In genomic region chr11:75632962-75633361, GRCh38 we compare ENCODE assay signal across 28 cellular contexts. TPM values are rescaled to one million over a fixed set of nuclear protein-coding genes. Genes with fewer than 3 reads are reported as not detected.
"Had no signal": no experiment of that assay in that cellular context is flagged by ENCODE, and none has a peak within 500 bp of the region (broad histone marks: within the 10 kb centered on the region; RNA-seq: fewer than 3 reads in every experiment).

No MANE protein-coding gene starts in this region.

- H3K27me3 ChIP-seq: esophagus muscularis mucosa, foreskin keratinocyte, gastroesophageal sphincter, heart right ventricle, right atrium auricular region, stomach, testis, tibial artery, upper lobe of left lung had no signal

- H3K9me3 Mint-ChIP-seq: immature natural killer cell; memory B cell; mesothelial cell of epicardium; naive B cell; natural killer cell treated with Interleukin-12 subunit alpha and Interleukin-12 subunit beta and Interleukin-15 and Interleukin-18, amount 100 ng/mL, for 72 hours; stimulated activated effector memory CD8-positive, alpha-beta T cell treated with anti-CD3 and anti-CD28 coated beads, Interleukin-12 subunit alpha, Interleukin-12 subunit beta, amount 100 ng/mL, for 72 hours had no signal

- H3K4me3 Mint-ChIP-seq: immature natural killer cell; memory B cell; mesothelial cell of epicardium; naive B cell; natural killer cell treated with Interleukin-12 subunit alpha and Interleukin-12 subunit beta and Interleukin-15 and Interleukin-18, amount 100 ng/mL, for 72 hours; stimulated activated effector memory CD8-positive, alpha-beta T cell treated with anti-CD3 and anti-CD28 coated beads, Interleukin-12 subunit alpha, Interleukin-12 subunit beta, amount 100 ng/mL, for 72 hours had no signal

- H3K4me1 Mint-ChIP-seq: immature natural killer cell; memory B cell; naive B cell; stimulated activated effector memory CD8-positive, alpha-beta T cell treated with anti-CD3 and anti-CD28 coated beads, Interleukin-12 subunit alpha, Interleukin-12 subunit beta, amount 100 ng/mL, for 72 hours had no signal

- H3K36me3 Mint-ChIP-seq: immature natural killer cell; memory B cell; mesothelial cell of epicardium; natural killer cell treated with Interleukin-12 subunit alpha and Interleukin-12 subunit beta and Interleukin-15 and Interleukin-18, amount 100 ng/mL, for 72 hours; stimulated activated effector memory CD8-positive, alpha-beta T cell treated with anti-CD3 and anti-CD28 coated beads, Interleukin-12 subunit alpha, Interleukin-12 subunit beta, amount 100 ng/mL, for 72 hours had no signal

- H3K27ac ChIP-seq: coronary artery, foreskin keratinocyte, heart right ventricle, prostate gland, right atrium auricular region, testis, tibial artery, upper lobe of left lung had no signal

- H3K4me1 ChIP-seq: prostate gland, upper lobe of left lung had no signal

- H3K36me3 ChIP-seq: esophagus muscularis mucosa, gastroesophageal sphincter, heart right ventricle, prostate gland, right atrium auricular region, stomach, tibial artery, upper lobe of left lung had no signal

- ATAC-seq: foreskin keratinocyte; gastroesophageal sphincter; heart right ventricle; natural killer cell treated with Interleukin-12 subunit alpha and Interleukin-12 subunit beta and Interleukin-15 and Interleukin-18, amount 100 ng/mL, for 72 hours; sciatic nerve; stimulated activated effector memory CD8-positive, alpha-beta T cell treated with anti-CD3 and anti-CD28 coated beads, Interleukin-12 subunit alpha, Interleukin-12 subunit beta, amount 100 ng/mL, for 72 hours had no signal

- DNase-seq: dermis blood vessel endothelial cell; effector memory CD4-positive, alpha-beta T cell; foreskin keratinocyte; heart right ventricle; hypothalamus; immature natural killer cell; mucosa of descending colon; naive B cell; nucleus accumbens; stimulated activated CD4-positive, alpha-beta T cell treated with anti-CD3 and anti-CD28 coated beads, Interleukin-2, amount 100 ng/mL, for 24 hours; stimulated activated CD4-positive, alpha-beta T cell treated with anti-CD3 and anti-CD28 coated beads, Interleukin-4, amount 100 ng/mL, for 24 hours; stimulated activated naive CD4-positive, alpha-beta T cell treated with Interleukin-2 at 50 U/mL for 16 hours; stomach; testis; tibial artery; upper lobe of left lung had no signal

- H3K4me3 ChIP-seq: coronary artery, esophagus muscularis mucosa, gastroesophageal sphincter, heart right ventricle, lung, mucosa of descending colon, prostate gland, right atrium auricular region, stomach, testis, tibial artery, upper lobe of left lung had no signal

- H3K9me3 ChIP-seq: esophagus muscularis mucosa, gastroesophageal sphincter, heart right ventricle, mucosa of descending colon, prostate gland, right atrium auricular region, stomach, testis, tibial artery, upper lobe of left lung had no signal

- H3K27ac Mint-ChIP-seq: immature natural killer cell; memory B cell; mesothelial cell of epicardium; naive B cell; natural killer cell treated with Interleukin-12 subunit alpha and Interleukin-12 subunit beta and Interleukin-15 and Interleukin-18, amount 100 ng/mL, for 72 hours; stimulated activated effector memory CD8-positive, alpha-beta T cell treated with anti-CD3 and anti-CD28 coated beads, Interleukin-12 subunit alpha, Interleukin-12 subunit beta, amount 100 ng/mL, for 72 hours had no signal

RNA-seq across cellular contexts. Expression of gene MAP6, which starts 35.9 kb away (rescaled TPM):
- total RNA-seq: endothelial cell of umbilical vein had no signal
- polyA plus RNA-seq: immature natural killer cell had no signal
